In genomic region chr17:4739122-4740024, GRCh38 we compare ENCODE assay signal across 9 cellular contexts. TPM values are rescaled to one million over a fixed set of nuclear protein-coding genes. Genes with fewer than 3 reads are reported as not detected.
DNase-seq lines count a peak whose midpoint lies in the region; ATAC-seq, FAIRE-seq and TF ChIP-seq lines count a peak whose summit lies in the region.
"Had no signal": no experiment of that assay in that cellular context is flagged by ENCODE, and none has a peak within 500 bp of the region (broad histone marks: within the 10 kb centered on the region; RNA-seq: fewer than 3 reads in every experiment).

TSS of gene CXCL16 (minus strand) at chr17:4739928. CDS start at chr17:4739339, 589 bp downstream.
TSS of gene ZMYND15 (plus strand) at chr17:4739833. CDS start at chr17:4740549, 716 bp downstream.

- H3K9me2 ChIP-seq in PC-3 (replicated peaks; ENCODE audit: low read length): no peaks in the 10 kb centered on the region

- H3K27ac Mint-ChIP-seq in activated naive CD4-positive, alpha-beta T cell treated with anti-CD3 and anti-CD28 coated beads, Interleukin-2, amount 50 U/mL, for 24 hours: peak within 1 kb of the TSS; percentile 60

- H3K9me3 ChIP-seq in PC-3 (ENCODE audit: low read length) (no peaks in the 10 kb centered on the region), pancreas (no peaks in the 10 kb centered on the region)

- H4K20me1 ChIP-seq in PC-3 (ENCODE audit: low read length): no peaks in the 10 kb centered on the region

- no peaks in the 10 kb centered on the region for H3K36me3 ChIP-seq in PC-3 (ENCODE audit: low read depth, low read length)
- H3K36me3 ChIP-seq in pancreas: no peaks in the 10 kb centered on the region

- CTCF ChIA-PET in PC-3 (lab: Charles Lee): no interaction called here

- ATAC-seq in PC-3 (peak; percentile 63), Right ventricle myocardium superior (ENCODE audit: poor library complexity) (peak; percentile 78), pancreas (peak; percentile 74 to 81 (median 79)), HG03565 (IDR thresholded peaks at IDR 0.05; ENCODE audit: unreplicated experiment) (no peak)

- POLR2A ChIA-PET in PC-3 (lab: Charles Lee; ENCODE audit: unreplicated experiment): no interaction called here

- H3K27me3 Mint-ChIP-seq in activated naive CD4-positive, alpha-beta T cell treated with anti-CD3 and anti-CD28 coated beads, Interleukin-2, amount 50 U/mL, for 24 hours: peaks cover 2% of the 10 kb centered on the region

- H3K4me3 ChIP-seq in PC-3 (ENCODE audit: low read length) (peak within 1 kb of the TSS; percentile 86), pancreas (peak within 1 kb of the TSS; percentile 65 to 89 (median 80))

- peaks cover 6% of the 10 kb centered on the region for H3K4me1 ChIP-seq in PC-3 (ENCODE audit: insufficient read depth, low read length)
- peaks cover 0 to 6% (median 0%) of the 10 kb centered on the region in 3 donors for H3K4me1 ChIP-seq in pancreas

- TF ChIP-seq CTCF in PC-3 (conservative IDR thresholded peaks at IDR 0.05; ENCODE audit: low read depth, low read length) (no peak), pancreas (IDR thresholded peaks at IDR 0.05) (no peak)

- H3K36me3 Mint-ChIP-seq in activated naive CD4-positive, alpha-beta T cell treated with anti-CD3 and anti-CD28 coated beads, Interleukin-2, amount 50 U/mL, for 24 hours: no peaks in the 10 kb centered on the region

- WGBS in pancreas, 2 donors: 0% methylated on average over 97 to 100 of the region's 100 CpGs

- BruUV-seq in PC-3 (replicated peaks; lab: Mats Ljungman, UMichigan): no TSS peak

- H3K27ac ChIP-seq in PC-3 (ENCODE audit: low read length) (peak within 1 kb of the TSS; percentile 9; the same call in 1 of the 2 replicates), pancreas (peak within 1 kb of the TSS; percentile 50 to 77 (median 69))

- FAIRE-seq in pancreas (lab: Jason Lieb, UNC): no peak
- FAIRE-seq: G401.6 had no signal

- H3K4me3 Mint-ChIP-seq in activated naive CD4-positive, alpha-beta T cell treated with anti-CD3 and anti-CD28 coated beads, Interleukin-2, amount 50 U/mL, for 24 hours: peak within 1 kb of the TSS; percentile 86

- H3F3A ChIP-seq in PC-3 (ENCODE audit: low read length, unreplicated experiment): no peaks in the 10 kb centered on the region

- peaks cover 6% of the 10 kb centered on the region; the same call in 1 of the 2 replicates for H3K79me2 ChIP-seq in PC-3 (ENCODE audit: low read length)

- H3K4me2 ChIP-seq in PC-3 (ENCODE audit: low read length): peak within 1 kb of the TSS; percentile 96

- intact Hi-C loops in PC-3 (cut with micrococcal nuclease): no loop called here
- intact Hi-C loops in Right ventricle myocardium superior (cut with DNase I): loop anchor here (10.0 kb wide), 2 partner anchors 45 to 145 kb away; partner anchors contain the start of genes GLTPD2 and VMO1
- intact Hi-C loops in pancreas (cut with DNase I): loop anchor here in 1 of 3 donors (10.0 kb wide), 2 partner anchors 45 to 155 kb away; partner anchors contain the start of genes C17orf107, GLTPD2 and VMO1

- H2AFZ ChIP-seq in PC-3 (ENCODE audit: low read length): peak within 1 kb of the TSS; percentile 68

- no peaks in the 10 kb centered on the region for H3K9me3 Mint-ChIP-seq in activated naive CD4-positive, alpha-beta T cell treated with anti-CD3 and anti-CD28 coated beads, Interleukin-2, amount 50 U/mL, for 24 hours

- H3K9ac ChIP-seq in PC-3 (ENCODE audit: low read length): peak within 1 kb of the TSS; percentile 74

- H3K27me3 ChIP-seq in PC-3 (ENCODE audit: low read length) (no peaks in the 10 kb centered on the region), pancreas (no peaks in the 10 kb centered on the region)

- DNase-seq in NCI-H748 (lab: John Stamatoyannopoulos, UW; ENCODE audit: unreplicated experiment) (peak; percentile 45), NCI-H748 treated with DMSO at 0.1 percent for 48 hours (lab: John Stamatoyannopoulos, UW) (no peak), PC-3 (peak; percentile 45), Right ventricle myocardium superior (peak; percentile 78), pancreas (peak in 5 of 6 donors; percentile 44 to 85 (median 71)), superior temporal gyrus (ENCODE audit: extremely low spot score) (no peak)

- H3K4me1 Mint-ChIP-seq in activated naive CD4-positive, alpha-beta T cell treated with anti-CD3 and anti-CD28 coated beads, Interleukin-2, amount 50 U/mL, for 24 hours: peaks cover 20% of the 10 kb centered on the region

RNA-seq across cellular contexts. Expression of gene CXCL16, which starts in this region (rescaled TPM):
- 22.1 and 38.7 TPM in 2 replicates for total RNA-seq in PC-3 (2014; rRNA removed)
- 2.7 TPM for total RNA-seq in Right ventricle myocardium superior
- total RNA-seq in pancreas: 10 to 100 TPM in 3 of 6 donors, 1 to 10 TPM in 3; 7.6 to 55.6 (median 10.0) TPM
- 10 to 100 TPM in 1 of 2 donors, 1 to 10 TPM in 1; 7.9 to 12.9 TPM for polyA plus RNA-seq in pancreas

RNA-seq across cellular contexts. Expression of gene ZMYND15, which starts in this region (rescaled TPM):
- total RNA-seq in PC-3 (2014; rRNA removed): 0.51 and 0.58 TPM in 2 replicates
- total RNA-seq in Right ventricle myocardium superior: not detected
- 1 to 10 TPM in 2 of 6 donors, under 1 TPM in 4; 0.39 to 3.2 (median 0.69) TPM for total RNA-seq in pancreas
- 1 to 10 TPM; 1.6 to 3.0 TPM for polyA plus RNA-seq in pancreas

Comparison
In these comparisons a context has a peak if more than half of its experiments do, and no peak if none do; other contexts are left out.
1. DNase-seq: peak in NCI-H748 (single experiment), PC-3 (single experiment), Right ventricle myocardium superior (single experiment) and pancreas (5 of 6); none in NCI-H748 treated with DMSO at 0.1 percent for 48 hours (single experiment) and superior temporal gyrus (single experiment).